ENCODE assay signal across 1 cellular context in the genomic region with DNA sequence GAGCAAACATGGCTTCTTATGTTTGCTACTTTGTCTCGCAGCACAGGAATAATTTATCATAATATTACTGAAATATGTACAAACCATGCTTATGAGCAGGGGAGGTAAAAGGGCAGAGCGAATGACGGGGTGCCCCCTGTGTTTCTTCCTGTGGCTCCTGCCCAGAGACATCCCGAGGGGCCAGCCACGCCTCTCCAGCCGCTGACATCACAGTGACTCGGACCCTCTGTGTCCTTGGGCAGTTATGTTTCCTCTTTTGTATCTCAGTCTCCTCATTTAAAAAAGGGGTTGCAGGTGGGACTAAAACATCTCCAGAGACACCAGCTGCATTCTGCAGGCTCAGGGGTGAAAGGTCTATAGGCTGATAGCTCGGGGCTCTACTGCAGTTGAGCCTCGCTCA.
TF ChIP-seq lines count a peak whose summit lies in the region.

No MANE protein-coding gene starts in this region.

TF ChIP-seq in endothelial cell of umbilical vein, 7 proteins besides CTCF, POLR2A, EP300 and RAD21:
- TF ChIP-seq POLR2AphosphoS5 (IDR thresholded peaks at IDR 0.05; ENCODE audit: insufficient read depth, low read depth, low read length) (no peak), MAX (IDR thresholded peaks at IDR 0.05; ENCODE audit: insufficient read depth, insufficient read length) (no peak), GATA2 (IDR thresholded peaks at IDR 0.05; ENCODE audit: insufficient read depth, insufficient read length, low read depth, low read length) (no peak), JUN (IDR thresholded peaks at IDR 0.05; ENCODE audit: borderline replicate concordance, insufficient read depth, insufficient read length, low read depth) (no peak), MYC (IDR thresholded peaks at IDR 0.05; ENCODE audit: low read depth, low read length) (no peak), EZH2 (IDR thresholded peaks at IDR 0.05; ENCODE audit: borderline replicate concordance, low read depth, low read length, severe bottlenecking) (no peak), FOS (IDR thresholded peaks at IDR 0.05; ENCODE audit: borderline replicate concordance, insufficient read depth, low read length) (no peak)
